Comparison of ENCODE assay signal across 8 cellular contexts in the genomic region with DNA sequence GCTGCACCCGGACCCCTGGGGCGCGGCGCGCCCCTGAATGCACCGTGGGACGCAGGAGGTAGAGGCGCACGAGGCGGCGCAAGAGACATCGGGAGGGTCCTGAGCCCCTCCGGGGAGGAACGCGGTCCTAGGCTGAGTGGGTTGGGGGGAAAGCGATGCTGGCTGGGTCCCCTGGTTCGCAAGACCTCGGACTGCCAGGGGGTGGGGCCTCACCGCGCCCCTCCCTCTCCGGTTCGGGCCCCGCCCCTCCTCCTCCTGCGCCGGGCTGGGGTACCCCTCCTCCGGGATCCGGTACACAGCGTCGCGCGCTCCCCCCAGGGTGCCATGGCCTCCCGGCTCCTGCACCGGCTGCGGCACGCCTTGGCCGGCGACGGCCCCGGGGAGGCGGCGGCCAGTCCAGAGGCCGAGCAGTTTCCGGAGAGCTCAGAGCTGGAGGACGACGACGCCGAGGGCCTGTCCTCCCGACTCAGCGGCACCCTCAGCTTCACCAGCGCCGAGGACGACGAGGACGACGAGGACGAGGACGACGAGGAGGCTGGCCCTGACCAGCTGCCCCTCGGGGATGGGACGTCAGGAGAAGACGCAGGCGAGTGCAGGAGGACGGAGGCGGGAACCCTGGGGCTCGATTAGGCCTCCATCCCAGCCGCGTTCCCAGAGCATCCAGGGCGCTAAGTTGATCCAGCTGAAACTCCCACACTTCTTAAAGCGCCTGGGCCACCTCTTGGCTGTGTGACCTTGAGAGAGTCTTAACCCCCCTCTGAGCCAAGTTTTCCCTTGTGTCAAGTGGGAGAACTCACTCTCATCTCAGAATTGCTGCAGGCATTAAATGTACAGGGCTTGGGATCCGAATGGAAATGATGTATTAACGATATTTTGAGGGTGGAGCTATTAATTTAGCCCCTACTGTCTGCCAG. TPM values are rescaled to one million over a fixed set of nuclear protein-coding genes. Genes with fewer than 3 reads are reported as not detected.
DNase-seq lines count a peak whose midpoint lies in the region; ATAC-seq and TF ChIP-seq lines count a peak whose summit lies in the region.

No MANE protein-coding gene starts in this region.

- TF ChIP-seq CTCF in fibroblast of lung (conservative IDR thresholded peaks at IDR 0.05 in 1 of 2, IDR thresholded peaks at IDR 0.05 in 1 of 2; ENCODE audit: low read depth in 1 of 2, low read length in 2 of 2) = no peak

- H3K4me1 ChIP-seq in fibroblast of lung (ENCODE audit: control insufficient read depth, extremely low read depth, insufficient read depth, low read length) (peaks cover 21% of the 10 kb centered on the region), muscle layer of colon (ENCODE audit: insufficient read depth, low read length) (peaks cover 40% of the 10 kb centered on the region), subcutaneous abdominal adipose tissue (ENCODE audit: control insufficient read depth in 5 of 5, insufficient read depth in 5 of 5, low read length in 5 of 5) (peaks cover 6 to 50% (median 45%) of the 10 kb centered on the region in 5 donors)

- H3K9me3 ChIP-seq in fibroblast of lung (ENCODE audit: control insufficient read depth, insufficient read depth, low read depth, low read length) (no peaks in the 10 kb centered on the region), muscle layer of colon (ENCODE audit: low read length) (no peaks in the 10 kb centered on the region), subcutaneous abdominal adipose tissue (ENCODE audit: control insufficient read depth in 5 of 5, low read length in 5 of 5) (no peaks in the 10 kb centered on the region)

- H3K9ac ChIP-seq in fibroblast of lung (ENCODE audit: insufficient read depth, low read length) = peak overlapping the region; percentile 92
- H3K9ac ChIP-seq in muscle layer of colon (ENCODE audit: low read length) = peak overlapping the region; percentile 77
- peak overlapping the region in 4 of 5 donors; percentile 72 to 90 (median 81) for H3K9ac ChIP-seq in subcutaneous abdominal adipose tissue (ENCODE audit: low read length in 5 of 5)

- peak overlapping the region; percentile 90 for H3K27ac ChIP-seq in fibroblast of lung (ENCODE audit: insufficient read depth, low read length)
- H3K27ac ChIP-seq in muscle layer of colon (ENCODE audit: low read depth, low read length) = peak overlapping the region; percentile 90
- H3K27ac ChIP-seq in subcutaneous abdominal adipose tissue (ENCODE audit: low read depth, low read length) = peak overlapping the region; percentile 94

- H3K27me3 ChIP-seq in fibroblast of lung (ENCODE audit: control insufficient read depth, insufficient read depth, low read length) = no peaks in the 10 kb centered on the region
- no peaks in the 10 kb centered on the region for H3K27me3 ChIP-seq in muscle layer of colon (ENCODE audit: control insufficient read depth in 1 of 2, insufficient read depth in 2 of 2, low read length in 2 of 2)
- no peaks in the 10 kb centered on the region for H3K27me3 ChIP-seq in subcutaneous abdominal adipose tissue (ENCODE audit: control insufficient read depth in 5 of 5, insufficient read depth in 4 of 5, low read length in 5 of 5)

- peak overlapping the region; percentile 83 to 97 for H3K4me3 Mint-ChIP-seq in activated T-cell treated with anti-CD3 and anti-CD28 coated beads, Interleukin-2, amount 50 U/mL, for 72 hours

- H4K20me1 ChIP-seq in fibroblast of lung (ENCODE audit: control insufficient read depth, extremely low read depth, insufficient read depth, low read length) = no peaks in the 10 kb centered on the region

- peak; percentile 84 to 86 for ATAC-seq in activated T-cell treated with anti-CD3 and anti-CD28 coated beads, Interleukin-2, amount 50 U/mL, for 72 hours (replicated peaks in 1 of 2)
- ATAC-seq in GM21529 (IDR thresholded peaks at IDR 0.05; ENCODE audit: unreplicated experiment) = no peak

- no peaks in the 10 kb centered on the region for H3K9me3 Mint-ChIP-seq in activated T-cell treated with anti-CD3 and anti-CD28 coated beads, Interleukin-2, amount 50 U/mL, for 72 hours

- H3K36me3 ChIP-seq in fibroblast of lung (ENCODE audit: control insufficient read depth, insufficient read depth, low read length) = no peaks in the 10 kb centered on the region
- H3K36me3 ChIP-seq in muscle layer of colon (ENCODE audit: insufficient read depth, low read length) = no peaks in the 10 kb centered on the region
- H3K36me3 ChIP-seq in subcutaneous abdominal adipose tissue (ENCODE audit: control insufficient read depth in 5 of 5, insufficient read depth in 5 of 5, low read length in 5 of 5) = peaks cover 0 to 13% (median 0%) of the 10 kb centered on the region in 5 donors

- peak overlapping the region; percentile 52 for H2AFZ ChIP-seq in fibroblast of lung (ENCODE audit: low read length)

- DNase-seq in NCI-H2171 treated with DMSO at 0.1 percent for 48 hours (lab: John Stamatoyannopoulos, UW) (peak; percentile 66), NCI-H2171 (lab: John Stamatoyannopoulos, UW) (no peak), NCI-H510A (lab: John Stamatoyannopoulos, UW) (peak; percentile 31), fibroblast of lung (ENCODE audit: low read depth in 2 of 2) (peak; percentile 67 to 73)
- peak; percentile 56 to 64 for DNase-seq in activated T-cell treated with anti-CD3 and anti-CD28 coated beads, Interleukin-2, amount 50 U/mL, for 72 hours

- H3K27ac Mint-ChIP-seq in activated T-cell treated with anti-CD3 and anti-CD28 coated beads, Interleukin-2, amount 50 U/mL, for 72 hours = no peak overlapping the region

- H3K27me3 Mint-ChIP-seq in activated T-cell treated with anti-CD3 and anti-CD28 coated beads, Interleukin-2, amount 50 U/mL, for 72 hours (ENCODE audit: low read depth) = no peaks in the 10 kb centered on the region

- peak overlapping the region; percentile 95 for H3K4me2 ChIP-seq in fibroblast of lung (ENCODE audit: extremely low read depth, insufficient read depth, low read length)

- H3K36me3 Mint-ChIP-seq in activated T-cell treated with anti-CD3 and anti-CD28 coated beads, Interleukin-2, amount 50 U/mL, for 72 hours (ENCODE audit: insufficient read depth in 2 of 2) = no peaks in the 10 kb centered on the region

- peak overlapping the region; percentile 71 to 90 (median 79) for H3K4me3 ChIP-seq in fibroblast of lung (replicated peaks in 1 of 4; ENCODE audit: control extremely low read depth in 1 of 4, insufficient read depth in 1 of 4, low read depth in 3 of 4, low read length in 4 of 4)
- H3K4me3 ChIP-seq in muscle layer of colon (ENCODE audit: low read depth in 1 of 2, low read length in 2 of 2) = peak overlapping the region; percentile 57 to 82
- peak overlapping the region; percentile 71 to 85 (median 83) for H3K4me3 ChIP-seq in subcutaneous abdominal adipose tissue (ENCODE audit: low read depth in 1 of 5, low read length in 5 of 5)

- peaks cover 17% of the 10 kb centered on the region for H3K79me2 ChIP-seq in fibroblast of lung (ENCODE audit: control insufficient read depth, insufficient read depth, low read length)

- H3K4me1 Mint-ChIP-seq in activated T-cell treated with anti-CD3 and anti-CD28 coated beads, Interleukin-2, amount 50 U/mL, for 72 hours (ENCODE audit: low read depth) = peaks cover 10% of the 10 kb centered on the region

RNA-seq across cellular contexts. Expression of a gene that starts 0.5 kb away (rescaled TPM):
- total RNA-seq in activated T-cell treated with anti-CD3 and anti-CD28 coated beads, Interleukin-2, amount 50 U/mL, for 72 hours = 1 to 10 TPM; 1.8 to 2.4 TPM
- 50.8 and 101 TPM in 2 replicates for total RNA-seq in fibroblast of lung
- 21.8 and 23.3 TPM in 2 replicates for polyA plus RNA-seq in fibroblast of lung
- polyA plus RNA-seq in fibroblast of lung (2012) = 30.9 and 38.4 TPM in 2 replicates
- 15.0 and 24.9 TPM in 2 replicates for polyA minus RNA-seq in fibroblast of lung (ENCODE audit: low replicate concordance)

RNA-seq across cellular contexts. Expression of a gene that starts 7.0 kb away (rescaled TPM):
- total RNA-seq in activated T-cell treated with anti-CD3 and anti-CD28 coated beads, Interleukin-2, amount 50 U/mL, for 72 hours = under 1 TPM in 1 of 2 donors, not detected in 1; 0.49 TPM
- total RNA-seq in fibroblast of lung = 1.3 and 1.8 TPM in 2 replicates
- polyA plus RNA-seq in fibroblast of lung = 1.2 and 1.4 TPM in 2 replicates
- polyA plus RNA-seq in fibroblast of lung (2012) = 0.70 and 0.75 TPM in 2 replicates
- not detected in 2 replicates for polyA minus RNA-seq in fibroblast of lung (ENCODE audit: low replicate concordance)

RNA-seq across cellular contexts. Expression of a gene that starts 21.7 kb away (rescaled TPM):
- 100 to 1,000 TPM; 171 to 197 TPM for total RNA-seq in activated T-cell treated with anti-CD3 and anti-CD28 coated beads, Interleukin-2, amount 50 U/mL, for 72 hours
- total RNA-seq in fibroblast of lung = 1.0 and 12.9 TPM in 2 replicates
- 23.7 and 104 TPM in 2 replicates for polyA plus RNA-seq in fibroblast of lung
- polyA plus RNA-seq in fibroblast of lung (2012) = 22.4 and 96.8 TPM in 2 replicates
- 31.1 and 47.2 TPM in 2 replicates for polyA minus RNA-seq in fibroblast of lung (ENCODE audit: low replicate concordance)

RNA-seq across cellular contexts. Expression of a gene that starts 23.1 kb away (rescaled TPM):
- total RNA-seq in activated T-cell treated with anti-CD3 and anti-CD28 coated beads, Interleukin-2, amount 50 U/mL, for 72 hours = 10 to 100 TPM; 27.9 to 34.3 TPM
- total RNA-seq in fibroblast of lung = 35.2 and 44.4 TPM in 2 replicates
- 18.0 and 22.6 TPM in 2 replicates for polyA plus RNA-seq in fibroblast of lung
- polyA plus RNA-seq in fibroblast of lung (2012) = 17.7 and 25.0 TPM in 2 replicates
- polyA minus RNA-seq in fibroblast of lung (ENCODE audit: low replicate concordance) = 47.3 and 57.3 TPM in 2 replicates

RNA-seq across cellular contexts. Expression of a gene that starts 23.3 kb away (rescaled TPM):
- total RNA-seq in activated T-cell treated with anti-CD3 and anti-CD28 coated beads, Interleukin-2, amount 50 U/mL, for 72 hours = 1 to 10 TPM; 6.5 to 6.7 TPM
- total RNA-seq in fibroblast of lung = 5.6 and 7.6 TPM in 2 replicates
- 3.4 and 3.6 TPM in 2 replicates for polyA plus RNA-seq in fibroblast of lung
- 2.3 and 2.6 TPM in 2 replicates for polyA plus RNA-seq in fibroblast of lung (2012)
- polyA minus RNA-seq in fibroblast of lung (ENCODE audit: low replicate concordance) = 10.2 and 12.1 TPM in 2 replicates

Comparison
In these comparisons a context has a peak if more than half of its experiments do, and no peak if none do; other contexts are left out.
1. RNA of a gene that starts 0.5 kb away (total RNA-seq): 50.8 to 101 TPM in fibroblast of lung; 1.8 to 2.4 TPM in activated T-cell treated with anti-CD3 and anti-CD28 coated beads, Interleukin-2, amount 50 U/mL, for 72 hours; every median in the first group is over 10 times any median in the second.
2. RNA of a gene that starts 21.7 kb away (total RNA-seq): 171 to 197 TPM in activated T-cell treated with anti-CD3 and anti-CD28 coated beads, Interleukin-2, amount 50 U/mL, for 72 hours; 1.0 to 12.9 TPM in fibroblast of lung; every median in the first group is over 10 times any median in the second.
3. Peak in every context shown above with its lines, with median percentiles within 50 percentile points of each other: H3K27ac ChIP-seq, H3K4me3 ChIP-seq and H3K9ac ChIP-seq.